Comparison of ENCODE assay signal across 13 cellular contexts in genomic region chr5:140298183-140298601, GRCh38. TPM values are rescaled to one million over a fixed set of nuclear protein-coding genes. Genes with fewer than 3 reads are reported as not detected.
DNase-seq lines count a peak whose midpoint lies in the region; ATAC-seq and TF ChIP-seq lines count a peak whose summit lies in the region.
"Had no signal": no experiment of that assay in that cellular context is flagged by ENCODE, and none has a peak within 500 bp of the region (broad histone marks: within the 10 kb centered on the region; RNA-seq: fewer than 3 reads in every experiment).

No MANE protein-coding gene starts in this region.

- in situ Hi-C loops in astrocyte of the spinal cord (cut with HindIII; ENCODE audit: low sequenced_read_pairs) = no loop called here

- H3K4me1 ChIP-seq in left ventricle myocardium inferior = peaks cover 98% of the 10 kb centered on the region

- H3K9me3 ChIP-seq in left ventricle myocardium inferior (replicated peaks) = no peaks in the 10 kb centered on the region

- no peak for DNase-seq in left ventricle myocardium inferior
- no peak for DNase-seq in Right ventricle myocardium inferior (ENCODE audit: missing footprints)
- DNase-seq in astrocyte of the spinal cord (ENCODE audit: low read depth, low spot score) = peak; percentile 76
- DNase-seq in kidney glomerular epithelial cell (lab: John Stamatoyannopoulos, UW) = peak; percentile 98
- no peak for DNase-seq in mucosa of gallbladder (ENCODE audit: low spot score)
- no peak for DNase-seq in NCI-H146 treated with DMSO at 0.1 percent for 48 hours (lab: John Stamatoyannopoulos, UW; ENCODE audit: unreplicated experiment)
- no peak for DNase-seq in NCI-H2227 treated with DMSO at 0.1 percent for 48 hours (lab: John Stamatoyannopoulos, UW)
- no peak for DNase-seq in stimulated activated CD4-positive, alpha-beta T cell treated with anti-CD3 and anti-CD28 coated beads, Interleukin-1b, Interleukin-23, amount 100 ng/mL, for 48 hours
- DNase-seq: activated naive CD4-positive, alpha-beta T cell; midbrain; MV-4-11; stimulated activated CD4-positive, alpha-beta T cell treated with anti-CD3 and anti-CD28 coated beads, Interleukin-4, amount 100 ng/mL, for 24 hours had no signal

- no peaks in the 10 kb centered on the region for H3K27me3 ChIP-seq in left ventricle myocardium inferior (ENCODE audit: low read depth)

- TF ChIP-seq CTCF in left ventricle myocardium inferior (IDR thresholded peaks at IDR 0.05; ENCODE audit: borderline replicate concordance) (no peak), astrocyte of the spinal cord (IDR thresholded peaks at IDR 0.05; ENCODE audit: low read depth, low read length) (no peak)

- H3K4me3 ChIP-seq in left ventricle myocardium inferior (no peak overlapping the region), astrocyte of the spinal cord (ENCODE audit: low read depth, low read length) (no peak overlapping the region)

- intact Hi-C loops in left ventricle myocardium inferior (cut with micrococcal nuclease) (no loop called here), Right ventricle myocardium inferior (cut with DNase I) (no loop called here)

- H3K27ac ChIP-seq in left ventricle myocardium inferior (replicated peaks) = peak overlapping the region; percentile 85

- peaks cover 17% of the 10 kb centered on the region for H3K36me3 ChIP-seq in left ventricle myocardium inferior

- ATAC-seq in Right ventricle myocardium inferior = no peak
- ATAC-seq: esophagus mucosa had no signal

RNA-seq across cellular contexts. Expression of gene PFDN1, which starts 4.7 kb away (rescaled TPM):
- total RNA-seq in left ventricle myocardium inferior = 68.7 TPM
- total RNA-seq in Right ventricle myocardium inferior = 80.6 TPM
- total RNA-seq in mucosa of gallbladder = 41.8 TPM

RNA-seq across cellular contexts. Expression of gene HBEGF, which starts 48.2 kb away (rescaled TPM):
- total RNA-seq in left ventricle myocardium inferior = 27.2 TPM
- 20.2 TPM for total RNA-seq in Right ventricle myocardium inferior
- total RNA-seq in mucosa of gallbladder = 21.2 TPM

Comparison
In these comparisons a context has a peak if more than half of its experiments do, and no peak if none do; other contexts are left out.
1. DNase-seq: peak in astrocyte of the spinal cord (single experiment) and kidney glomerular epithelial cell (single experiment); none in left ventricle myocardium inferior (single experiment), Right ventricle myocardium inferior (single experiment), mucosa of gallbladder (single experiment), NCI-H146 treated with DMSO at 0.1 percent for 48 hours (single experiment), NCI-H2227 treated with DMSO at 0.1 percent for 48 hours (single experiment) and stimulated activated CD4-positive, alpha-beta T cell treated with anti-CD3 and anti-CD28 coated beads, Interleukin-1b, Interleukin-23, amount 100 ng/mL, for 48 hours (single experiment).